Comparison of ENCODE assay signal across 21 cellular contexts in the genomic region with DNA sequence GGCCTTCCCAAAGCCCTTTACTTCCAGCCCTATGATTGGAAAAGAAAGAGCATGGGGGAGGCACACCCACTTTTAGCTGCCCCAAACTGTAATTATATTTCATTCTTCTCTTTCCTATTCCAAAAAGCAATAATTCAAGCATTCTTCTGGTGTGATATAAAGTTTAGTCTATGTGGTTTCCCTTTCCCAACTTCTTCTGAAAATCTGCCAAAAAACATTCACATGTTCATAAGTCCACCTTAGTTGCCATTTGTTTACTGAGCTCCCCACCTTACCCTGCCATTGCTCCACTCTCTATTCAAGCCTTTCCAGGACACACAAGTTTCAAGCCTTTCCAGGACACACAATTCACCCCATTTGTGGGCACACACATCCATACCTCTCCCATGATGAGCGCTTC.
"Had no signal": no experiment of that assay in that cellular context is flagged by ENCODE, and none has a peak within 500 bp of the region (broad histone marks: within the 10 kb centered on the region; RNA-seq: fewer than 3 reads in every experiment).

No MANE protein-coding gene starts in this region.

- H3K27ac ChIP-seq: dorsolateral prefrontal cortex, lower lobe of right lung, prostate gland, right atrium auricular region, stomach, testis, tibial artery had no signal

- H3K27me3 ChIP-seq: right atrium auricular region, stomach, testis, tibial artery had no signal

- DNase-seq: dorsolateral prefrontal cortex; effector CD4-positive, alpha-beta T cell; hypothalamus; immature natural killer cell; left ventricle myocardium superior; lower lobe of right lung; naive thymus-derived CD8-positive, alpha-beta T cell; nephron progenitor cell; nucleus accumbens; stimulated activated CD4-positive, alpha-beta T cell treated with anti-CD3 and anti-CD28 coated beads, Interleukin-12 subunit alpha, Interleukin-12 subunit beta, amount 100 ng/mL, for 4 hours; stimulated activated CD4-positive, alpha-beta T cell treated with anti-CD3 and anti-CD28 coated beads, Interleukin-1b, Interleukin-23, amount 100 ng/mL, for 48 hours; stimulated activated CD4-positive, alpha-beta T cell treated with anti-CD3 and anti-CD28 coated beads, Interleukin-4, amount 100 ng/mL, for 1 hour; stimulated activated CD8-positive, alpha-beta memory T cell treated with anti-CD3 and anti-CD28 coated beads, Interleukin-4, amount 100 ng/mL, for 48 hours; stimulated activated naive CD4-positive, alpha-beta T cell treated with Interleukin-2 at 50 U/mL for 16 hours; stomach; testis; tibial artery had no signal

- H3K4me1 ChIP-seq: prostate gland, right atrium auricular region, testis had no signal

- H3K9me3 ChIP-seq: lower lobe of right lung, prostate gland, right atrium auricular region, stomach, testis, tibial artery had no signal

- H3K4me2 ChIP-seq: smooth muscle cell had no signal

- H3K36me3 ChIP-seq: lower lobe of right lung, prostate gland, right atrium auricular region, stomach, tibial artery had no signal

- H3K4me3 ChIP-seq: dorsolateral prefrontal cortex, lower lobe of right lung, prostate gland, right atrium auricular region, smooth muscle cell, stomach, testis, tibial artery had no signal

- ATAC-seq: left ventricle myocardium superior; lower lobe of right lung; naive thymus-derived CD8-positive, alpha-beta T cell; sciatic nerve had no signal
